In the genomic region with DNA sequence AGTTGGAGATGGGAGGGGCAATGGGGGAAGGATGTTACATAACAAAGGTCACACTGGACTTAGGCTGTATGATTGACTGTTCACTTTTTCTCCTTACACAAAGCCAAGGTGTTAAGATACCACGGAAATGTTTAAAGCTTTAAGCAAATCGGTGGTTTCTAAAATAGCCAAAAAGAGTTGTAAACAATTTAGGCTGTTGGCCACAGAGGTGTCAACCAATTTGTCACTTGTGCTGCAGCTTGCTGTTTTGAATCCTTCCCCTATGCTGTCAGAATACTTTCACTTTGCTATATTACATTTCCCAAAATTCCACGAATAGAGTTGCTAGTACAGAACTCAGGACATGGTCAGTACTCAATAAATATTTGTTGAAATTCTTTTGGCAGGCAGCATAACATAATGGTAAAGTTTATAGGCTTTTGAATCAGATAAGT, we compare ENCODE assay signal across 13 cellular contexts.
A peak's percentile ranks its signal among the peaks of the same experiment; 100 is the strongest.
DNase-seq lines count a peak whose midpoint lies in the region; ATAC-seq and TF ChIP-seq lines count a peak whose summit lies in the region.
"Had no signal": no experiment of that assay in that cellular context is flagged by ENCODE, and none has a peak within 500 bp of the region (broad histone marks: within the 10 kb centered on the region; RNA-seq: fewer than 3 reads in every experiment).

No MANE protein-coding gene starts in this region.

- H3K27ac ChIP-seq in CD8-positive, alpha-beta T cell (ENCODE audit: low read depth, low read length) = no peak overlapping the region
- no peak overlapping the region for H3K27ac ChIP-seq in fibroblast of lung (ENCODE audit: insufficient read depth, low read length)

- no peaks in the 10 kb centered on the region for H4K20me1 ChIP-seq in fibroblast of lung (ENCODE audit: control insufficient read depth, extremely low read depth, insufficient read depth, low read length)

- CTCF ChIA-PET in CD8-positive, alpha-beta T cell (lab: Charles Lee) = no interaction called here

- H3K27ac Mint-ChIP-seq in CD8-positive, alpha-beta T cell = peak overlapping the region; percentile 83
- H3K27ac Mint-ChIP-seq: mesothelial cell of epicardium, T-helper 17 cell had no signal

- intact Hi-C loops in CD8-positive, alpha-beta T cell (cut with DNase I, micrococcal nuclease) = no loop called here

- peak in 1 of 7 experiments; percentile 11 for DNase-seq in CD8-positive, alpha-beta T cell
- DNase-seq in GM19238 (ENCODE audit: insufficient read length, low spot score) (peak; percentile 13), fibroblast of lung (ENCODE audit: low read depth in 2 of 2) (no peak), NCI-H128 (lab: John Stamatoyannopoulos, UW; ENCODE audit: unreplicated experiment) (no peak), NCI-H82 treated with DMSO at 0.1 percent for 48 hours (lab: John Stamatoyannopoulos, UW; ENCODE audit: unreplicated experiment) (no peak), NCI-H2107 (lab: John Stamatoyannopoulos, UW) (no peak)
- no peak for DNase-seq in activated CD4-positive, alpha-beta T cell treated with anti-CD3 and anti-CD28 coated beads, Interleukin-2, amount 50 U/mL, for 4 hours
- DNase-seq: foreskin melanocyte; NCI-H524; stimulated activated naive CD8-positive, alpha-beta T cell treated with anti-CD3 and anti-CD28 coated beads, Interleukin-15, Interleukin-2, amounts not matched to agents 100 U/mL and 50 U/mL, for 24 hours; T-helper 17 cell had no signal

- no peaks in the 10 kb centered on the region for H3K27me3 Mint-ChIP-seq in CD8-positive, alpha-beta T cell (ENCODE audit: low read depth)
- H3K27me3 Mint-ChIP-seq: T-helper 17 cell had no signal

- no peaks in the 10 kb centered on the region for H3K9me3 ChIP-seq in CD8-positive, alpha-beta T cell (ENCODE audit: low read length)
- H3K9me3 ChIP-seq in fibroblast of lung (ENCODE audit: control insufficient read depth, insufficient read depth, low read depth, low read length) = no peaks in the 10 kb centered on the region

- ATAC-seq in CD8-positive, alpha-beta T cell = peak; percentile 55
- ATAC-seq in HG02973 (IDR thresholded peaks at IDR 0.05; ENCODE audit: unreplicated experiment) = peak; percentile 50
- ATAC-seq: stimulated activated naive CD8-positive, alpha-beta T cell treated with anti-CD3 and anti-CD28 coated beads, Interleukin-15, Interleukin-2, amounts not matched to agents 100 U/mL and 50 U/mL, for 24 hours; T-helper 17 cell had no signal

- peaks cover 26% of the 10 kb centered on the region for H3K4me1 Mint-ChIP-seq in CD8-positive, alpha-beta T cell (ENCODE audit: low read depth)
- H3K4me1 Mint-ChIP-seq: mesothelial cell of epicardium had no signal

- no peaks in the 10 kb centered on the region for H3K79me2 ChIP-seq in fibroblast of lung (ENCODE audit: control insufficient read depth, insufficient read depth, low read length)

- H3K27me3 ChIP-seq in CD8-positive, alpha-beta T cell (ENCODE audit: insufficient read depth, low read length) = no peaks in the 10 kb centered on the region
- no peaks in the 10 kb centered on the region for H3K27me3 ChIP-seq in fibroblast of lung (ENCODE audit: control insufficient read depth, insufficient read depth, low read length)

- no peak for TF ChIP-seq CTCF in CD8-positive, alpha-beta T cell (IDR thresholded peaks at IDR 0.05)
- no peak for TF ChIP-seq CTCF in fibroblast of lung (conservative IDR thresholded peaks at IDR 0.05 in 1 of 2, IDR thresholded peaks at IDR 0.05 in 1 of 2; ENCODE audit: low read depth in 1 of 2, low read length in 2 of 2)

- H3K9ac ChIP-seq in fibroblast of lung (ENCODE audit: insufficient read depth, low read length) = no peak overlapping the region

- H3K36me3 Mint-ChIP-seq in CD8-positive, alpha-beta T cell = peaks cover 70% of the 10 kb centered on the region

- peaks cover 6% of the 10 kb centered on the region for H3K4me1 ChIP-seq in CD8-positive, alpha-beta T cell (ENCODE audit: insufficient read depth, low read length)
- no peaks in the 10 kb centered on the region for H3K4me1 ChIP-seq in fibroblast of lung (ENCODE audit: control insufficient read depth, extremely low read depth, insufficient read depth, low read length)

- POLR2A ChIA-PET in CD8-positive, alpha-beta T cell (lab: Charles Lee) = interaction anchor here (1.0 kb wide), 1 partner anchor 11 kb away, joined by 3 read pairs; no protein-coding TSS in a partner anchor

- peak overlapping the region; percentile 2 for H3K4me2 ChIP-seq in fibroblast of lung (ENCODE audit: extremely low read depth, insufficient read depth, low read length)

- H3K36me3 ChIP-seq in CD8-positive, alpha-beta T cell (ENCODE audit: insufficient read depth, low read length) = no peaks in the 10 kb centered on the region
- no peaks in the 10 kb centered on the region for H3K36me3 ChIP-seq in fibroblast of lung (ENCODE audit: control insufficient read depth, insufficient read depth, low read length)

- no peak overlapping the region for H2AFZ ChIP-seq in fibroblast of lung (ENCODE audit: low read length)

- H3K9me3 Mint-ChIP-seq in CD8-positive, alpha-beta T cell = no peaks in the 10 kb centered on the region

- H3K4me3 Mint-ChIP-seq in CD8-positive, alpha-beta T cell = peak overlapping the region; percentile 40
- H3K4me3 Mint-ChIP-seq: mesothelial cell of epicardium had no signal

- H3K4me3 ChIP-seq in CD8-positive, alpha-beta T cell (ENCODE audit: low read depth, low read length) = no peak overlapping the region
- no peak overlapping the region for H3K4me3 ChIP-seq in fibroblast of lung (replicated peaks in 1 of 4; ENCODE audit: control extremely low read depth in 1 of 4, insufficient read depth in 1 of 4, low read depth in 3 of 4, low read length in 4 of 4)
